Comparison of ENCODE assay signal across 1 cellular context in the genomic region with DNA sequence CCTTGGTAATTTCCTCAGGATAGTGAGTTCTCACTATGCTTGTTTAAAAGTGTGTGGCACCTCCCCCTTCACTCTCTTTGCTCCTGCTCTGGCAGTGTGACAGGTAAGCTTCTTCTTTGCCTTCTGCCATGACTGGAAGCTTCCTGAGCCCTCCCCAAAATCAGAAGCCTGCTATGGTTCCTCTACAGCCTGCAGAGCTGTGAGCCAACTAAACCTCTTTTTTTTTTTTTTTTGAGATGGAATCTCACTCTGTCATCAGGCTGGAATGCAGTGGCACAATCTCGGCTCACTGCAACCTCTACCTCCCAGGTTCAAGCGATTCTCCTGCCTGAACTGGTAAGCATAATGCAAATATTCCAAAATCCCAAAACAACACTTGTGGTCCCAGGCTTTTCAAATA.
TF ChIP-seq lines count a peak whose summit lies in the region.

No MANE protein-coding gene starts in this region.

TF ChIP-seq in HepG2, 621 proteins besides CTCF, POLR2A, EP300 and RAD21 (continued from another document and continues in another):
- TF ChIP-seq AHDC1 (CRISPR knock-in tag; IDR thresholded peaks at IDR 0.05; ENCODE audit: borderline replicate concordance) (0 out of 2 replicates have a peak, but pooled peaks have one; percentile 37), NFYB (CRISPR knock-in tag; IDR thresholded peaks at IDR 0.05) (no peak), SIN3A (IDR thresholded peaks at IDR 0.05; ENCODE audit: borderline replicate concordance, low read depth, low read length) (no peak), PHF21A (CRISPR knock-in tag; IDR thresholded peaks at IDR 0.05) (0 out of 2 replicates have a peak, but pooled peaks have one; percentile 22), TCF7 (IDR thresholded peaks at IDR 0.05; ENCODE audit: low read depth) (no peak), ZNF543 (CRISPR knock-in tag; IDR thresholded peaks at IDR 0.05) (no peak), ZBTB2 (CRISPR knock-in tag; IDR thresholded peaks at IDR 0.05; ENCODE audit: low read depth) (no peak), KMT2B (CRISPR knock-in tag; IDR thresholded peaks at IDR 0.05) (no peak), DNMT3B (CRISPR knock-in tag; conservative IDR thresholded peaks at IDR 0.05) (no peak), U2AF2 (IDR thresholded peaks at IDR 0.05; ENCODE audit: low read depth, low read length) (no peak), FOXO1 (CRISPR knock-in tag; IDR thresholded peaks at IDR 0.05) (no peak), ZNF331 (CRISPR knock-in tag; IDR thresholded peaks at IDR 0.05) (no peak), ZNF530 (CRISPR knock-in tag; IDR thresholded peaks at IDR 0.05; ENCODE audit: low read depth) (no peak), ATF7 (IDR thresholded peaks at IDR 0.05) (peak; percentile 54), ATF7 (CRISPR knock-in tag; IDR thresholded peaks at IDR 0.05) (0 out of 2 replicates have a peak, but pooled peaks have one; percentile 69), IRF1 (CRISPR knock-in tag; IDR thresholded peaks at IDR 0.05; ENCODE audit: low read depth) (no peak), KDM4B (CRISPR knock-in tag; IDR thresholded peaks at IDR 0.05) (no peak), TOPORS (CRISPR knock-in tag; IDR thresholded peaks at IDR 0.05) (no peak), AHR (CRISPR knock-in tag; IDR thresholded peaks at IDR 0.05) (no peak), ZNF20 (CRISPR knock-in tag; IDR thresholded peaks at IDR 0.05) (no peak), TFDP2 (CRISPR knock-in tag; IDR thresholded peaks at IDR 0.05) (no peak), PHB2 (IDR thresholded peaks at IDR 0.05; ENCODE audit: partially characterized antibody) (no peak), MED1 (CRISPR knock-in tag; IDR thresholded peaks at IDR 0.05) (peak; percentile 42; the same call in 1 of the 2 replicates), ARID5B (CRISPR knock-in tag; IDR thresholded peaks at IDR 0.05) (0 out of 2 replicates have a peak, but pooled peaks have one; percentile 13), PITX1 (CRISPR knock-in tag; IDR thresholded peaks at IDR 0.05) (peak; percentile 46; the same call in 1 of the 2 replicates), ZFP90 (CRISPR knock-in tag; IDR thresholded peaks at IDR 0.05; ENCODE audit: borderline replicate concordance) (no peak), ZNF275 (CRISPR knock-in tag; IDR thresholded peaks at IDR 0.05; ENCODE audit: borderline replicate concordance) (no peak), ZNF772 (CRISPR knock-in tag; IDR thresholded peaks at IDR 0.05) (no peak), PCBP1 (IDR thresholded peaks at IDR 0.05; ENCODE audit: borderline replicate concordance, low read depth, low read length) (no peak), ZNF704 (CRISPR knock-in tag; IDR thresholded peaks at IDR 0.05; ENCODE audit: borderline replicate concordance) (no peak), ZMAT3 (CRISPR knock-in tag; conservative IDR thresholded peaks at IDR 0.05) (no peak), TEAD3 (CRISPR knock-in tag; optimal IDR thresholded peaks at IDR 0.05; ENCODE audit: borderline replicate concordance) (peak; percentile 98), ZMYM3 (CRISPR knock-in tag; IDR thresholded peaks at IDR 0.05) (peak; percentile 52; the same call in 1 of the 2 replicates), SCMH1 (CRISPR knock-in tag; IDR thresholded peaks at IDR 0.05; ENCODE audit: borderline replicate concordance) (no peak), HNF4A (CRISPR knock-in tag; IDR thresholded peaks at IDR 0.05) (no peak), JUN (CRISPR knock-in tag; IDR thresholded peaks at IDR 0.05) (peak; percentile 74), ZBTB42 (CRISPR knock-in tag; IDR thresholded peaks at IDR 0.05) (no peak), ZNF766 (CRISPR knock-in tag; IDR thresholded peaks at IDR 0.05; ENCODE audit: borderline replicate concordance) (peak; percentile 97), SNAI1 (CRISPR knock-in tag; IDR thresholded peaks at IDR 0.05; ENCODE audit: borderline replicate concordance) (no peak), CEBPG (CRISPR knock-in tag; IDR thresholded peaks at IDR 0.05) (peak; percentile 25; the same call in 1 of the 2 replicates), SMARCE1 (IDR thresholded peaks at IDR 0.05; ENCODE audit: borderline replicate concordance) (no peak), FOSL2 (CRISPR knock-in tag; IDR thresholded peaks at IDR 0.05) (peak; percentile 75)
- TF ChIP-seq, protein P1, sequence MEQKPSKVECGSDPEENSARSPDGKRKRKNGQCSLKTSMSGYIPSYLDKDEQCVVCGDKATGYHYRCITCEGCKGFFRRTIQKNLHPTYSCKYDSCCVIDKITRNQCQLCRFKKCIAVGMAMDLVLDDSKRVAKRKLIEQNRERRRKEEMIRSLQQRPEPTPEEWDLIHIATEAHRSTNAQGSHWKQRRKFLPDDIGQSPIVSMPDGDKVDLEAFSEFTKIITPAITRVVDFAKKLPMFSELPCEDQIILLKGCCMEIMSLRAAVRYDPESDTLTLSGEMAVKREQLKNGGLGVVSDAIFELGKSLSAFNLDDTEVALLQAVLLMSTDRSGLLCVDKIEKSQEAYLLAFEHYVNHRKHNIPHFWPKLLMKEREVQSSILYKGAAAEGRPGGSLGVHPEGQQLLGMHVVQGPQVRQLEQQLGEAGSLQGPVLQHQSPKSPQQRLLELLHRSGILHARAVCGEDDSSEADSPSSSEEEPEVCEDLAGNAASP (CRISPR knock-in tag; IDR thresholded peaks at IDR 0.05; ENCODE audit: borderline replicate concordance) = no peak
- TF ChIP-seq, protein P2, sequence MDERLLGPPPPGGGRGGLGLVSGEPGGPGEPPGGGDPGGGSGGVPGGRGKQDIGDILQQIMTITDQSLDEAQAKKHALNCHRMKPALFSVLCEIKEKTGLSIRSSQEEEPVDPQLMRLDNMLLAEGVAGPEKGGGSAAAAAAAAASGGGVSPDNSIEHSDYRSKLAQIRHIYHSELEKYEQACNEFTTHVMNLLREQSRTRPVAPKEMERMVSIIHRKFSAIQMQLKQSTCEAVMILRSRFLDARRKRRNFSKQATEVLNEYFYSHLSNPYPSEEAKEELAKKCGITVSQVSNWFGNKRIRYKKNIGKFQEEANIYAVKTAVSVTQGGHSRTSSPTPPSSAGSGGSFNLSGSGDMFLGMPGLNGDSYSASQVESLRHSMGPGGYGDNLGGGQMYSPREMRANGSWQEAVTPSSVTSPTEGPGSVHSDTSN (CRISPR knock-in tag; IDR thresholded peaks at IDR 0.05) = no peak
- TF ChIP-seq, protein P3, sequence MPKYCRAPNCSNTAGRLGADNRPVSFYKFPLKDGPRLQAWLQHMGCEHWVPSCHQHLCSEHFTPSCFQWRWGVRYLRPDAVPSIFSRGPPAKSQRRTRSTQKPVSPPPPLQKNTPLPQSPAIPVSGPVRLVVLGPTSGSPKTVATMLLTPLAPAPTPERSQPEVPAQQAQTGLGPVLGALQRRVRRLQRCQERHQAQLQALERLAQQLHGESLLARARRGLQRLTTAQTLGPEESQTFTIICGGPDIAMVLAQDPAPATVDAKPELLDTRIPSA (CRISPR knock-in tag; IDR thresholded peaks at IDR 0.05; ENCODE audit: borderline replicate concordance) = no peak
